ENCODE assay signal across 9 cellular contexts in the genomic region with DNA sequence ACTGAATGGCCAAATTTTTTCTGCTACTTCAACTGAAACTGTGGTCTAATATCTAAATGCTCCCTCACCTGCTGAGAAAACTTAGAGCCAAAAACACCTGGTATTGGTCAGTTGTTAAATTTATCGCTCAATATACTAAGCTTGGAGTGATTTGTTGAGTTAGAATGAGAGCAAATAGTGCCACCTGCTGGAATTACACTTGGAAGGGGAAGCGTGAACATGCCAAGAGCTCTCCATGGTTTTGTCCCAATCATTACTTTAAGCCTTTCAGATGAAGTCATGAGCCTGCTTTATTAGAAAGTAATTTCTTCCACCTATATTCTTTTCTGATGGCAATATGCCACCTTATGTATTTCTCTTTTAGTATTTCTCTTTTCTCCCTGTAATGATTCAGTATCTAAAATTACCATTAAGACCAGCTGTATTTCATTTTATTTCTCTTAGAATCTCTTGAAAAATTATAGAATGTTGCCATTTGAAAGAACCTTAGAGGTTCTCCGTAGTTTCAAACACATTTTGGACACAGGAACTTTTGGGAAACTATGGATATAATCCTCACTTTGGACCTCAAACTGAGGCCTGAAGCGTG.
DNase-seq lines count a peak whose midpoint lies in the region; ATAC-seq, FAIRE-seq and TF ChIP-seq lines count a peak whose summit lies in the region.
"Had no signal": no experiment of that assay in that cellular context is flagged by ENCODE, and none has a peak within 500 bp of the region (broad histone marks: within the 10 kb centered on the region; RNA-seq: fewer than 3 reads in every experiment).

No MANE protein-coding gene starts in this region.

- FAIRE-seq in H1 (lab: Jason Lieb, UNC) = peak; percentile 45
- FAIRE-seq: TTC549 had no signal

- H4K91ac ChIP-seq in H1 (replicated peaks; ENCODE audit: insufficient read length, low read length) = no peak overlapping the region

- TF ChIP-seq CTCF in H1 (IDR thresholded peaks at IDR 0.05; ENCODE audit: control extremely low read depth in 1 of 3, insufficient read depth in 1 of 3, low read depth in 1 of 3, low read length in 3 of 3) (peak in 2 of 3 experiments; percentile 62 to 75; a peak in 3 of 4 replicates), lower leg skin (IDR thresholded peaks at IDR 0.05) (no peak)
- no peak for TF ChIP-seq CTCF in CD8-positive, alpha-beta T cell (IDR thresholded peaks at IDR 0.05)

- H2BK5ac ChIP-seq in H1 (ENCODE audit: low read depth, low read length) = no peak overlapping the region

- H3K4me2 ChIP-seq in H1 (ENCODE audit: insufficient read depth in 1 of 2, low read depth in 2 of 2, low read length in 2 of 2) = no peak overlapping the region

- no peak overlapping the region for H2BK12ac ChIP-seq in H1 (ENCODE audit: low read depth, low read length)

- H3K79me1 ChIP-seq in H1 (ENCODE audit: low read depth, low read length) = no peaks in the 10 kb centered on the region

- no peak overlapping the region for H2BK15ac ChIP-seq in H1 (ENCODE audit: low read length)

- H2AK5ac ChIP-seq in H1 (ENCODE audit: low read depth, low read length) = no peak overlapping the region

- no peak overlapping the region for H3K56ac ChIP-seq in H1 (replicated peaks; ENCODE audit: insufficient read length, low read depth, low read length)

- peaks cover 2% of the 10 kb centered on the region for H3K27me3 Mint-ChIP-seq in CD8-positive, alpha-beta T cell (ENCODE audit: low read depth)

- no peak overlapping the region for H3K4ac ChIP-seq in H1 (replicated peaks; ENCODE audit: insufficient read length, low read depth, low read length)

- TF ChIP-seq EP300 in H1 (IDR thresholded peaks at IDR 0.05; ENCODE audit: borderline replicate concordance in 1 of 2, low read depth in 2 of 2, low read length in 2 of 2) = no peak

- H4K20me1 ChIP-seq in H1 (replicated peaks in 1 of 2; ENCODE audit: control insufficient read depth in 1 of 2, insufficient read depth in 2 of 2, low read length in 2 of 2) = no peaks in the 10 kb centered on the region

- no peaks in the 10 kb centered on the region for H3K4me1 ChIP-seq in H1 (replicated peaks in 1 of 4; ENCODE audit: control insufficient read depth in 3 of 4, insufficient read depth in 4 of 4, low read length in 3 of 4)
- H3K4me1 ChIP-seq in CD8-positive, alpha-beta T cell (ENCODE audit: insufficient read depth, low read length) = no peaks in the 10 kb centered on the region

- H3K23ac ChIP-seq in H1 (ENCODE audit: insufficient read length) = no peak overlapping the region

- no peak overlapping the region for H3K18ac ChIP-seq in H1 (ENCODE audit: extremely low read depth, low read length)

- H3K14ac ChIP-seq in H1 (ENCODE audit: insufficient read length) = no peak overlapping the region

- no peak overlapping the region for H2BK120ac ChIP-seq in H1 (replicated peaks; ENCODE audit: low read depth, low read length)

- H3K27ac Mint-ChIP-seq in CD8-positive, alpha-beta T cell = no peak overlapping the region

- H3K36me3 Mint-ChIP-seq in CD8-positive, alpha-beta T cell = no peaks in the 10 kb centered on the region

- peaks cover 11 to 13% of the 10 kb centered on the region in 2 experiments for H3K9me3 ChIP-seq in H1 (ENCODE audit: insufficient read depth in 2 of 2, low read depth in 1 of 2, low read length in 1 of 2)
- H3K9me3 ChIP-seq in CD8-positive, alpha-beta T cell (ENCODE audit: low read length) = no peaks in the 10 kb centered on the region

- ATAC-seq in HG02885 (IDR thresholded peaks at IDR 0.05; ENCODE audit: poor library complexity, unreplicated experiment) = peak; percentile 74
- no peak for ATAC-seq in CD8-positive, alpha-beta T cell

- TF ChIP-seq RAD21 in H1 (IDR thresholded peaks at IDR 0.05 in 1 of 2, conservative IDR thresholded peaks at IDR 0.05 in 1 of 2; ENCODE audit: low read depth in 2 of 2, low read length in 2 of 2) = peak; percentile 81 to 85

- POLR2A ChIA-PET in H1 (lab: Charles Lee; ENCODE audit: partially characterized antibody) = no interaction called here
- POLR2A ChIA-PET in CD8-positive, alpha-beta T cell (lab: Charles Lee) = no interaction called here

- intact Hi-C loops in CD8-positive, alpha-beta T cell (cut with DNase I, micrococcal nuclease) = no loop called here
- intact Hi-C loops in lower leg skin (cut with DNase I; ENCODE audit: low total_unique reads) = no loop called here

- H3K4me3 ChIP-seq in H1 (ENCODE audit: extremely low read depth in 1 of 4, insufficient read depth in 2 of 4, low read depth in 3 of 4, low read length in 4 of 4) (no peak overlapping the region), lower leg skin (ENCODE audit: low read depth, poor library complexity, severe bottlenecking) (no peak overlapping the region)
- H3K4me3 ChIP-seq in CD8-positive, alpha-beta T cell (ENCODE audit: low read depth, low read length) = no peak overlapping the region

- CTCF ChIA-PET in H1 (lab: Charles Lee; ENCODE audit: partially characterized antibody) = interaction anchor here (0.6 to 4.3 kb wide), 45 partner anchors 9 to 755 kb away, joined by 3 to 32 read pairs (median 4); no protein-coding TSS in a partner anchor
- CTCF ChIA-PET in CD8-positive, alpha-beta T cell (lab: Charles Lee) = interaction anchor here (0.9 kb wide), 1 partner anchor 13 kb away, joined by 3 read pairs; no protein-coding TSS in a partner anchor

- peak; percentile 27 for DNase-seq in ELF-1 (ENCODE audit: low read depth, low spot score)
- peak; percentile 64 for DNase-seq in NCI-H748 treated with DMSO at 0.1 percent for 48 hours (lab: John Stamatoyannopoulos, UW)
- no peak for DNase-seq in H1 (ENCODE audit: low read depth in 1 of 2, low spot score in 2 of 2)
- DNase-seq in non-pigmented ciliary epithelial cell (ENCODE audit: low read depth) = peak; percentile 4
- no peak for DNase-seq in 8988T
- DNase-seq in CD8-positive, alpha-beta T cell = no peak
- no peak for DNase-seq in lower leg skin (ENCODE audit: low spot score in 2 of 2)

- H2AFZ ChIP-seq in H1 (ENCODE audit: low read length) = no peak overlapping the region

- no peaks in the 10 kb centered on the region for H3K9me3 Mint-ChIP-seq in CD8-positive, alpha-beta T cell

- no peaks in the 10 kb centered on the region for H3K27me3 ChIP-seq in H1 (replicated peaks in 1 of 4; ENCODE audit: control insufficient read depth in 3 of 4, extremely low read depth in 1 of 4, insufficient read depth in 3 of 4, low read length in 3 of 4)
- H3K27me3 ChIP-seq in CD8-positive, alpha-beta T cell (ENCODE audit: insufficient read depth, low read length) = no peaks in the 10 kb centered on the region

- no peak overlapping the region for H3K27ac ChIP-seq in H1 (ENCODE audit: low read depth, low read length)
- no peak overlapping the region for H3K27ac ChIP-seq in CD8-positive, alpha-beta T cell (ENCODE audit: low read depth, low read length)

- TF ChIP-seq POLR2A in H1 (IDR thresholded peaks at IDR 0.05; ENCODE audit: control extremely low read depth in 1 of 2, low read depth in 2 of 2, low read length in 2 of 2) (no peak), lower leg skin (IDR thresholded peaks at IDR 0.05) (no peak)

- H3K36me3 ChIP-seq in H1 (ENCODE audit: control insufficient read depth in 2 of 4, insufficient read depth in 4 of 4, low read length in 3 of 4) = 0 out of 8 replicates have a peak, but pooled peaks cover 0 to 4% (median 0%) of the 10 kb centered on the region in 4 experiments
- H3K36me3 ChIP-seq in CD8-positive, alpha-beta T cell (ENCODE audit: insufficient read depth, low read length) = no peaks in the 10 kb centered on the region

- H3K79me2 ChIP-seq in H1 (ENCODE audit: control insufficient read depth in 1 of 2, insufficient read depth in 2 of 2, low read length in 2 of 2) = no peaks in the 10 kb centered on the region

- no peak overlapping the region for H2BK20ac ChIP-seq in H1 (ENCODE audit: low read length)

- 59% methylated on average over 4 of the region's 4 CpGs; no CpG with 5 or more reads in 1 of the 2 experiments for WGBS in H1 (ENCODE audit: extremely low coverage in 1 of 2, insufficient coverage in 1 of 2, insufficient read length in 1 of 2, insufficient replicate concordance in 2 of 2, low coverage in 1 of 2, low lambda C conversion rate in 2 of 2, missing lambda C conversion rate in 1 of 2), 2 experiments
- 36 to 46% methylated on average over 4 of the region's 4 CpGs for WGBS in lower leg skin, 2 donors

- H4K8ac ChIP-seq in H1 (ENCODE audit: extremely low read depth, insufficient read depth, low read length) = no peak overlapping the region

- H4K5ac ChIP-seq in H1 (ENCODE audit: insufficient read length, low read depth, low read length) = no peak overlapping the region

- H3K4me1 Mint-ChIP-seq in CD8-positive, alpha-beta T cell (ENCODE audit: low read depth) = no peaks in the 10 kb centered on the region

- no peak overlapping the region for H3K9ac ChIP-seq in H1 (replicated peaks in 1 of 4; ENCODE audit: extremely low read depth in 1 of 4, low read depth in 3 of 4, low read length in 3 of 4)

- no peak overlapping the region for H3K4me3 Mint-ChIP-seq in CD8-positive, alpha-beta T cell

- no peaks in the 10 kb centered on the region; the same call in 1 of the 2 replicates for H3K23me2 ChIP-seq in H1 (ENCODE audit: low read depth, low read length)

TF ChIP-seq in H1, 55 proteins besides CTCF, POLR2A, EP300 and RAD21:
- TF ChIP-seq CEBPB (IDR thresholded peaks at IDR 0.05; ENCODE audit: low read depth, low read length) (no peak), TEAD4 (IDR thresholded peaks at IDR 0.05; ENCODE audit: low read depth, low read length) (0 out of 2 replicates have a peak, but pooled peaks have one; percentile 25)

Comparison
In these comparisons a context has a peak if more than half of its experiments do, and no peak if none do; other contexts are left out.
1. DNase-seq: peak in ELF-1 (single experiment), NCI-H748 treated with DMSO at 0.1 percent for 48 hours (single experiment) and non-pigmented ciliary epithelial cell (single experiment); none in H1 (0 of 2), 8988T (single experiment), CD8-positive, alpha-beta T cell (0 of 7) and lower leg skin (0 of 2).
2. CTCF ChIP-seq: peak in H1 (2 of 3); none in CD8-positive, alpha-beta T cell (single experiment) and lower leg skin (0 of 3).